Comparison of ENCODE assay signal across 10 cellular contexts in genomic region chr16:16096161-16096857, GRCh38.
DNase-seq lines count a peak whose midpoint lies in the region; ATAC-seq lines count a peak whose summit lies in the region.
"Had no signal": no experiment of that assay in that cellular context is flagged by ENCODE, and none has a peak within 500 bp of the region (broad histone marks: within the 10 kb centered on the region; RNA-seq: fewer than 3 reads in every experiment).

No MANE protein-coding gene starts in this region.

- peaks cover 30% of the 10 kb centered on the region for H3K36me3 Mint-ChIP-seq in effector memory CD8-positive, alpha-beta T cell (ENCODE audit: insufficient read depth)

- ATAC-seq in Right ventricle myocardium inferior: peak; percentile 26
- ATAC-seq in effector memory CD8-positive, alpha-beta T cell (replicated peaks): no peak

- H3K4me1 ChIP-seq in mucosa of rectum (ENCODE audit: control insufficient read depth in 2 of 2, insufficient read depth in 2 of 2, low read length in 2 of 2): no peaks in the 10 kb centered on the region

- H3K9me3 Mint-ChIP-seq in effector memory CD8-positive, alpha-beta T cell: no peaks in the 10 kb centered on the region
- H3K9me3 Mint-ChIP-seq: CD4-positive, alpha-beta memory T cell had no signal

- H3K36me3 ChIP-seq in mucosa of rectum (ENCODE audit: control insufficient read depth in 2 of 2, insufficient read depth in 2 of 2, low read length in 2 of 2): peaks cover 5 to 8% of the 10 kb centered on the region in 2 donors

- DNase-seq in Right ventricle myocardium inferior (ENCODE audit: missing footprints) (no peak), cardiac septum (ENCODE audit: low spot score) (no peak), T-helper 2 cell (no peak)
- DNase-seq in effector memory CD8-positive, alpha-beta T cell: no peak
- DNase-seq in activated effector memory CD4-positive, alpha-beta T cell treated with Interleukin-2 at 50 U/mL for 16 hours: no peak
- no peak for DNase-seq in activated CD4-positive, alpha-beta T cell treated with anti-CD3 and anti-CD28 coated beads, Interleukin-2, amount 50 U/mL, for 48 hours
- DNase-seq in central memory CD4-positive, alpha-beta T cell: no peak
- DNase-seq: CD4-positive, alpha-beta memory T cell; T-helper 9 cell had no signal

- intact Hi-C loops in Right ventricle myocardium inferior (cut with DNase I) (no loop called here), cardiac septum (cut with DNase I) (no loop called here)

- H3K27me3 ChIP-seq in mucosa of rectum (ENCODE audit: control insufficient read depth in 2 of 2, insufficient read depth in 2 of 2, low read length in 2 of 2): no peaks in the 10 kb centered on the region

- peak overlapping the region; percentile 37 to 45 for H3K27ac ChIP-seq in mucosa of rectum (ENCODE audit: low read depth in 2 of 2, low read length in 2 of 2)

- no peak overlapping the region for H3K4me3 ChIP-seq in mucosa of rectum (ENCODE audit: low read length in 2 of 2)

- H3K9me3 ChIP-seq in mucosa of rectum (ENCODE audit: control insufficient read depth in 2 of 2, low read length in 2 of 2): no peaks in the 10 kb centered on the region

- no peaks in the 10 kb centered on the region for H3K4me1 Mint-ChIP-seq in effector memory CD8-positive, alpha-beta T cell (ENCODE audit: low read depth in 2 of 2)
- H3K4me1 Mint-ChIP-seq: CD4-positive, alpha-beta memory T cell had no signal

- no peaks in the 10 kb centered on the region for H3K27me3 Mint-ChIP-seq in effector memory CD8-positive, alpha-beta T cell
- H3K27me3 Mint-ChIP-seq: CD4-positive, alpha-beta memory T cell had no signal

- peak overlapping the region in 1 of 2 donors; percentile 18 for H3K9ac ChIP-seq in mucosa of rectum (ENCODE audit: low read depth in 1 of 2, low read length in 2 of 2)

- no peak overlapping the region for H3K4me3 Mint-ChIP-seq in effector memory CD8-positive, alpha-beta T cell
- H3K4me3 Mint-ChIP-seq: CD4-positive, alpha-beta memory T cell had no signal

- peak overlapping the region; percentile 32 to 91 for H3K27ac Mint-ChIP-seq in effector memory CD8-positive, alpha-beta T cell
